In genomic region chr10:121927361-121927840, GRCh38 we compare ENCODE assay signal across 8 cellular contexts. TPM values are rescaled to one million over a fixed set of nuclear protein-coding genes. Genes with fewer than 3 reads are reported as not detected.
DNase-seq lines count a peak whose midpoint lies in the region; ATAC-seq and TF ChIP-seq lines count a peak whose summit lies in the region.

No MANE protein-coding gene starts in this region.

- H3K9me3 ChIP-seq in esophagus squamous epithelium (no peaks in the 10 kb centered on the region), stomach smooth muscle (ENCODE audit: control insufficient read depth in 2 of 2, low read length in 2 of 2) (no peaks in the 10 kb centered on the region)

- TF ChIP-seq CTCF in esophagus squamous epithelium (IDR thresholded peaks at IDR 0.05) = no peak

- peaks cover 0 to 13% (median 0%) of the 10 kb centered on the region in 3 donors for H3K36me3 ChIP-seq in esophagus squamous epithelium
- H3K36me3 ChIP-seq in stomach smooth muscle (ENCODE audit: control insufficient read depth in 2 of 2, insufficient read depth in 2 of 2, low read length in 2 of 2) = peaks cover 3 to 5% of the 10 kb centered on the region in 2 donors

- 0% methylated on average over 8 to 13 of the region's 48 CpGs for WGBS in esophagus squamous epithelium, 2 donors

- DNase-seq in NCI-H2196 (lab: John Stamatoyannopoulos, UW; ENCODE audit: unreplicated experiment) (peak; percentile 9), NCI-H2196 treated with DMSO at 0.1 percent for 48 hours (lab: John Stamatoyannopoulos, UW; ENCODE audit: unreplicated experiment) (no peak), NCI-H146 (lab: John Stamatoyannopoulos, UW) (peak; percentile 75), esophagus squamous epithelium (lab: John Stamatoyannopoulos, UW) (no peak), myocyte (ENCODE audit: low read depth) (peak; percentile 62)
- DNase-seq in activated CD8-positive, alpha-beta memory T cell treated with anti-CD3 and anti-CD28 coated beads, Interleukin-2, amount 50 U/mL, for 48 hours = peak; percentile 76

- TF ChIP-seq POLR2A in esophagus squamous epithelium (IDR thresholded peaks at IDR 0.05) = no peak

- ATAC-seq in HG02678 (IDR thresholded peaks at IDR 0.05; ENCODE audit: unreplicated experiment) = peak; percentile 39

- H3K9ac ChIP-seq in stomach smooth muscle (ENCODE audit: low read length in 2 of 2) = peak overlapping the region; percentile 89 to 98

- H3K4me1 ChIP-seq in esophagus squamous epithelium = peaks cover 6 to 52% (median 18%) of the 10 kb centered on the region in 3 donors
- H3K4me1 ChIP-seq in stomach smooth muscle (ENCODE audit: control insufficient read depth, insufficient read depth, low read length) = peaks cover 10% of the 10 kb centered on the region

- H3K27ac ChIP-seq in esophagus squamous epithelium = peak overlapping the region; percentile 95 to 100 (median 98)
- H3K27ac ChIP-seq in stomach smooth muscle (ENCODE audit: low read length) = peak overlapping the region; percentile 87

- H3K4me3 ChIP-seq in esophagus squamous epithelium (peak overlapping the region; percentile 71 to 99 (median 96)), stomach smooth muscle (ENCODE audit: low read length in 2 of 2) (peak overlapping the region; percentile 68 to 90)

- intact Hi-C loops in esophagus squamous epithelium (cut with DNase I) = no loop called here

- H3K27me3 ChIP-seq in esophagus squamous epithelium (no peaks in the 10 kb centered on the region), stomach smooth muscle (ENCODE audit: control insufficient read depth in 1 of 2, insufficient read depth in 2 of 2, low read length in 2 of 2) (no peaks in the 10 kb centered on the region)

RNA-seq across cellular contexts. Expression of gene ATE1, which starts 0.4 kb away (rescaled TPM):
- total RNA-seq in esophagus squamous epithelium (10 to 100 TPM; 15.5 to 29.8 (median 22.6) TPM), myocyte (31.5 and 35.6 TPM in 2 replicates)
- 9.8 TPM for polyA plus RNA-seq in myocyte (2012)

RNA-seq across cellular contexts. Expression of gene NSMCE4A, which starts 47.6 kb away (rescaled TPM):
- 10 to 100 TPM; 37.0 to 83.2 (median 41.5) TPM for total RNA-seq in esophagus squamous epithelium
- total RNA-seq in myocyte = 24.4 and 24.6 TPM in 2 replicates
- polyA plus RNA-seq in myocyte (2012) = 8.4 TPM

Comparison
In these comparisons a context has a peak if more than half of its experiments do, and no peak if none do; other contexts are left out.
1. DNase-seq: peak in NCI-H2196 (single experiment), NCI-H146 (single experiment), activated CD8-positive, alpha-beta memory T cell treated with anti-CD3 and anti-CD28 coated beads, Interleukin-2, amount 50 U/mL, for 48 hours (single experiment) and myocyte (single experiment); none in NCI-H2196 treated with DMSO at 0.1 percent for 48 hours (single experiment) and esophagus squamous epithelium (single experiment).